ENCODE assay signal across 14 cellular contexts in genomic region chr1:51567653-51568052, GRCh38. TPM values are rescaled to one million over a fixed set of nuclear protein-coding genes. Genes with fewer than 3 reads are reported as not detected.
DNase-seq lines count a peak whose midpoint lies in the region; FAIRE-seq and TF ChIP-seq lines count a peak whose summit lies in the region.
"Had no signal": no experiment of that assay in that cellular context is flagged by ENCODE, and none has a peak within 500 bp of the region (broad histone marks: within the 10 kb centered on the region; RNA-seq: fewer than 3 reads in every experiment).

No MANE protein-coding gene starts in this region.

- no peaks in the 10 kb centered on the region for H3K27me3 ChIP-seq in bronchial epithelial cell (ENCODE audit: control insufficient read depth, insufficient read depth, low read length)
- no peaks in the 10 kb centered on the region for H3K27me3 ChIP-seq in osteoblast (ENCODE audit: insufficient read depth, low read length)
- H3K27me3 ChIP-seq in testis = no peaks in the 10 kb centered on the region
- H3K27me3 ChIP-seq in neural progenitor cell = no peaks in the 10 kb centered on the region
- H3K27me3 ChIP-seq: colonic mucosa, upper lobe of left lung had no signal

- no peaks in the 10 kb centered on the region for H4K20me1 ChIP-seq in osteoblast (ENCODE audit: insufficient read depth, low read length)
- no peaks in the 10 kb centered on the region for H4K20me1 ChIP-seq in neural progenitor cell (ENCODE audit: low read depth)

- H3K4me1 ChIP-seq in osteoblast (ENCODE audit: insufficient read depth, low read length) = peaks cover 39% of the 10 kb centered on the region
- H3K4me1 ChIP-seq in testis = peaks cover 32% of the 10 kb centered on the region
- peaks cover 6% of the 10 kb centered on the region for H3K4me1 ChIP-seq in neural progenitor cell

- H3K27me3 Mint-ChIP-seq in Calu3 (ENCODE audit: unreplicated experiment) (no peaks in the 10 kb centered on the region), neural progenitor cell (ENCODE audit: insufficient read depth, low read depth) (peaks cover 6% of the 10 kb centered on the region)

- H3K27ac ChIP-seq in osteoblast (ENCODE audit: low read depth, low read length) (peak overlapping the region; percentile 38), testis (no peak overlapping the region), neural progenitor cell (no peak overlapping the region)
- H3K27ac ChIP-seq: colonic mucosa, upper lobe of left lung had no signal

- BruUV-seq in Calu3 (replicated peaks; lab: Mats Ljungman, UMichigan) = no TSS peak

- H3K4me2 ChIP-seq in osteoblast (ENCODE audit: insufficient read depth, low read length) (peak overlapping the region; percentile 53), neural progenitor cell (no peak overlapping the region)

- no peak overlapping the region for H3K4me3 Mint-ChIP-seq in Calu3 (ENCODE audit: low read depth, unreplicated experiment)
- no peak overlapping the region for H3K4me3 Mint-ChIP-seq in neural progenitor cell

- peak; percentile 23 for DNase-seq in Calu3
- DNase-seq in NCI-H2029 treated with DMSO at 0.1 percent for 48 hours (lab: John Stamatoyannopoulos, UW) = peak; percentile 81
- peak; percentile 54 for DNase-seq in bronchial epithelial cell (ENCODE audit: low read depth)
- DNase-seq in osteoblast (ENCODE audit: insufficient read length, low spot score, missing footprints) = peak; percentile 77
- DNase-seq in HK-2 (ENCODE audit: unreplicated experiment) = no peak
- DNase-seq in NCI-H1105 (lab: John Stamatoyannopoulos, UW) = no peak
- DNase-seq in testis = no peak
- DNase-seq in neural progenitor cell (ENCODE audit: low spot score) = no peak
- DNase-seq: activated CD4-positive, CD25-positive, alpha-beta regulatory T cell treated with anti-CD3 and anti-CD28 coated beads, Interleukin-2, amount 50 U/mL, for 72 hours; colonic mucosa; DMS79; hypothalamus; NCI-H2171; upper lobe of left lung had no signal

- H3K4me1 Mint-ChIP-seq in Calu3 (ENCODE audit: low read depth, unreplicated experiment) (peaks cover 37% of the 10 kb centered on the region), neural progenitor cell (peaks cover 20% of the 10 kb centered on the region)

- no peak overlapping the region for H2AFZ ChIP-seq in osteoblast (ENCODE audit: low read length)
- no peak overlapping the region for H2AFZ ChIP-seq in neural progenitor cell (replicated peaks)

- H3K36me3 ChIP-seq in bronchial epithelial cell (ENCODE audit: control insufficient read depth, insufficient read depth, low read length) (no peaks in the 10 kb centered on the region), osteoblast (ENCODE audit: insufficient read depth, low read length) (no peaks in the 10 kb centered on the region), testis (ENCODE audit: low read depth, missing control alignments) (no peaks in the 10 kb centered on the region), neural progenitor cell (no peaks in the 10 kb centered on the region)
- H3K36me3 ChIP-seq: colonic mucosa, upper lobe of left lung had no signal

- H3K79me2 ChIP-seq in osteoblast (ENCODE audit: insufficient read depth, low read length) (no peaks in the 10 kb centered on the region), neural progenitor cell (ENCODE audit: low read depth) (no peaks in the 10 kb centered on the region)

- H3K9ac ChIP-seq in neural progenitor cell = no peak overlapping the region

- CTCF ChIA-PET in Calu3 (lab: Charles Lee) = no interaction called here

- intact Hi-C loops in Calu3 (cut with micrococcal nuclease; ENCODE audit: unreplicated experiment) = loop anchor here (2.0 to 5.0 kb wide), 3 partner anchors 50 to 201 kb away; partner anchors contain the start of genes EPS15 and OSBPL9
- intact Hi-C loops in testis (cut with DNase I; ENCODE audit: low total_unique reads) = no loop called here

- H3K27ac Mint-ChIP-seq in Calu3 (ENCODE audit: unreplicated experiment) (peak overlapping the region; percentile 58), neural progenitor cell (no peak overlapping the region)

- no peaks in the 10 kb centered on the region for H3K9me3 Mint-ChIP-seq in Calu3 (ENCODE audit: low read depth, unreplicated experiment)
- no peaks in the 10 kb centered on the region for H3K9me3 Mint-ChIP-seq in neural progenitor cell

- TF ChIP-seq CTCF in Calu3 (IDR thresholded peaks at IDR 0.05; ENCODE audit: unreplicated experiment) = no peak
- no peak for TF ChIP-seq CTCF in bronchial epithelial cell (IDR thresholded peaks at IDR 0.05; ENCODE audit: insufficient read depth, low read length, severe bottlenecking)
- no peak for TF ChIP-seq CTCF in osteoblast (IDR thresholded peaks at IDR 0.05; ENCODE audit: extremely low read depth, low read depth, low read length)
- TF ChIP-seq CTCF in testis (IDR thresholded peaks at IDR 0.05) = no peak
- TF ChIP-seq CTCF in neural progenitor cell (IDR thresholded peaks at IDR 0.05) = no peak

- H3F3A ChIP-seq in neural progenitor cell (ENCODE audit: low read depth) = no peaks in the 10 kb centered on the region

- H3K4me3 ChIP-seq in bronchial epithelial cell (ENCODE audit: low read depth, low read length) = no peak overlapping the region
- no peak overlapping the region for H3K4me3 ChIP-seq in osteoblast (ENCODE audit: insufficient read depth, low read length)
- no peak overlapping the region for H3K4me3 ChIP-seq in testis
- no peak overlapping the region for H3K4me3 ChIP-seq in neural progenitor cell
- H3K4me3 ChIP-seq: colonic mucosa, upper lobe of left lung had no signal

- H3K36me3 Mint-ChIP-seq in Calu3 (ENCODE audit: insufficient read depth, unreplicated experiment) = no peaks in the 10 kb centered on the region
- no peaks in the 10 kb centered on the region for H3K36me3 Mint-ChIP-seq in neural progenitor cell

- no peak for TF ChIP-seq POLR2A in testis (IDR thresholded peaks at IDR 0.05)

- H3K9me3 ChIP-seq in osteoblast (ENCODE audit: low read depth, low read length) (no peaks in the 10 kb centered on the region), testis (no peaks in the 10 kb centered on the region), neural progenitor cell (ENCODE audit: low read depth) (no peaks in the 10 kb centered on the region)
- H3K9me3 ChIP-seq: colonic mucosa, upper lobe of left lung had no signal

- FAIRE-seq in bronchial epithelial cell (lab: Jason Lieb, UNC) = no peak

RNA-seq across cellular contexts. Expression of gene EPS15, which starts 48.6 kb away (rescaled TPM):
- total RNA-seq in Calu3 (2022) = 50.0 and 51.2 TPM in 2 replicates
- total RNA-seq in bronchial epithelial cell = 34.8 and 37.8 TPM in 2 replicates
- 79.9 and 82.2 TPM in 2 replicates for total RNA-seq in osteoblast
- 100 to 1,000 TPM; 108 to 127 TPM for total RNA-seq in testis
- polyA plus RNA-seq in testis (ENCODE audit: insufficient read depth, low read depth, low replicate concordance) = 77.2 TPM
- 36.3 and 42.0 TPM in 2 replicates for total RNA-seq in neural progenitor cell (ENCODE audit: low replicate concordance)

RNA-seq across cellular contexts. Expression of gene OSBPL9, which starts 49.2 kb away (rescaled TPM):
- total RNA-seq in Calu3 (2022) = 64.4 and 67.6 TPM in 2 replicates
- total RNA-seq in bronchial epithelial cell = 66.4 and 69.8 TPM in 2 replicates
- total RNA-seq in osteoblast = 87.9 and 96.4 TPM in 2 replicates
- total RNA-seq in testis = 100 to 1,000 TPM; 117 to 160 TPM
- polyA plus RNA-seq in testis (ENCODE audit: insufficient read depth, low read depth, low replicate concordance) = 59.3 TPM
- 112 and 149 TPM in 2 replicates for total RNA-seq in neural progenitor cell (ENCODE audit: low replicate concordance)

Comparison
In these comparisons a context has a peak if more than half of its experiments do, and no peak if none do; other contexts are left out.
1. DNase-seq: peak in Calu3 (single experiment), NCI-H2029 treated with DMSO at 0.1 percent for 48 hours (single experiment), bronchial epithelial cell (single experiment) and osteoblast (single experiment); none in HK-2 (single experiment), NCI-H1105 (single experiment), testis (single experiment) and neural progenitor cell (single experiment).